ENCODE assay signal across 15 cellular contexts in genomic region chr2:200302940-200303727, GRCh38. TPM values are rescaled to one million over a fixed set of nuclear protein-coding genes. Genes with fewer than 3 reads are reported as not detected.
DNase-seq lines count a peak whose midpoint lies in the region; ATAC-seq, FAIRE-seq and TF ChIP-seq lines count a peak whose summit lies in the region.
"Had no signal": no experiment of that assay in that cellular context is flagged by ENCODE, and none has a peak within 500 bp of the region (broad histone marks: within the 10 kb centered on the region; RNA-seq: fewer than 3 reads in every experiment).

No MANE protein-coding gene starts in this region.

- no peak for ATAC-seq in HG03442 (IDR thresholded peaks at IDR 0.05; ENCODE audit: unreplicated experiment)
- ATAC-seq: heart left ventricle had no signal

- H3K27ac Mint-ChIP-seq in activated CD4-positive, alpha-beta memory T cell treated with anti-CD3 and anti-CD28 coated beads for 36 hours = no peak overlapping the region
- H3K27ac Mint-ChIP-seq: activated naive CD8-positive, alpha-beta T cell had no signal

- intact Hi-C loops in activated CD4-positive, alpha-beta memory T cell treated with anti-CD3 and anti-CD28 coated beads for 36 hours (cut with micrococcal nuclease) = no loop called here

- DNase-seq in Daoy (ENCODE audit: low read depth) (peak; percentile 77), HS-27A (ENCODE audit: low read depth) (peak; percentile 43), kidney tubule cell (ENCODE audit: low spot score) (peak; percentile 98), iPS-NIHi11 (ENCODE audit: low spot score) (no peak), SK-N-DZ (ENCODE audit: low spot score) (no peak), D721Med (ENCODE audit: insufficient read length, low spot score) (no peak)
- DNase-seq in activated CD4-positive, alpha-beta memory T cell treated with anti-CD3 and anti-CD28 coated beads for 36 hours = peak; percentile 47
- DNase-seq: activated CD4-positive, alpha-beta T cell treated with anti-CD3 and anti-CD28 coated beads for 1 hour; COR-L47; dorsolateral prefrontal cortex; heart left ventricle; NCI-H2171 treated with DMSO at 0.1 percent for 48 hours had no signal

- TF ChIP-seq CTCF in D721Med (IDR thresholded peaks at IDR 0.05; ENCODE audit: insufficient read depth, missing control alignments) = no peak

- peaks cover 2% of the 10 kb centered on the region for H3K27me3 Mint-ChIP-seq in activated CD4-positive, alpha-beta memory T cell treated with anti-CD3 and anti-CD28 coated beads for 36 hours

- no peak overlapping the region for H3K4me3 Mint-ChIP-seq in activated CD4-positive, alpha-beta memory T cell treated with anti-CD3 and anti-CD28 coated beads for 36 hours
- H3K4me3 Mint-ChIP-seq: activated naive CD8-positive, alpha-beta T cell; IgD-negative memory B cell had no signal

- no peak for FAIRE-seq in D721Med (lab: Jason Lieb, UNC)

- POLR2A ChIA-PET in activated CD4-positive, alpha-beta memory T cell treated with anti-CD3 and anti-CD28 coated beads for 36 hours (lab: Charles Lee) = no interaction called here

- H3K4me1 Mint-ChIP-seq in activated CD4-positive, alpha-beta memory T cell treated with anti-CD3 and anti-CD28 coated beads for 36 hours (ENCODE audit: low read depth) = peaks cover 8% of the 10 kb centered on the region

- no peaks in the 10 kb centered on the region for H3K36me3 Mint-ChIP-seq in activated CD4-positive, alpha-beta memory T cell treated with anti-CD3 and anti-CD28 coated beads for 36 hours

- CTCF ChIA-PET in activated CD4-positive, alpha-beta memory T cell treated with anti-CD3 and anti-CD28 coated beads for 36 hours (lab: Charles Lee) = no interaction called here

- H3K9me3 Mint-ChIP-seq in activated CD4-positive, alpha-beta memory T cell treated with anti-CD3 and anti-CD28 coated beads for 36 hours = no peaks in the 10 kb centered on the region
- H3K9me3 Mint-ChIP-seq: IgD-negative memory B cell had no signal

RNA-seq across cellular contexts. Expression of gene SPATS2L, which starts 3.4 kb away (rescaled TPM):
- total RNA-seq in Daoy (2014; rRNA removed; shearing (Covaris generic)) = 64.1 and 66.2 TPM in 2 replicates
- 10 to 100 TPM; 25.4 to 28.8 TPM for total RNA-seq in activated CD4-positive, alpha-beta memory T cell treated with anti-CD3 and anti-CD28 coated beads for 36 hours
- polyA plus RNA-seq in SK-N-DZ (2014; cell fraction: cytosol; rRNA removed) = 13.2 and 24.2 TPM in 2 replicates
- polyA plus RNA-seq in SK-N-DZ (2014; cell fraction: nucleus; rRNA removed) = 8.7 and 16.3 TPM in 2 replicates

Comparison
In these comparisons a context has a peak if more than half of its experiments do, and no peak if none do; other contexts are left out.
1. DNase-seq: peak in Daoy (single experiment), HS-27A (single experiment), activated CD4-positive, alpha-beta memory T cell treated with anti-CD3 and anti-CD28 coated beads for 36 hours (single experiment) and kidney tubule cell (single experiment); none in iPS-NIHi11 (single experiment), SK-N-DZ (single experiment) and D721Med (single experiment).